11 cellular contexts compared by ENCODE assay signal in the genomic region with DNA sequence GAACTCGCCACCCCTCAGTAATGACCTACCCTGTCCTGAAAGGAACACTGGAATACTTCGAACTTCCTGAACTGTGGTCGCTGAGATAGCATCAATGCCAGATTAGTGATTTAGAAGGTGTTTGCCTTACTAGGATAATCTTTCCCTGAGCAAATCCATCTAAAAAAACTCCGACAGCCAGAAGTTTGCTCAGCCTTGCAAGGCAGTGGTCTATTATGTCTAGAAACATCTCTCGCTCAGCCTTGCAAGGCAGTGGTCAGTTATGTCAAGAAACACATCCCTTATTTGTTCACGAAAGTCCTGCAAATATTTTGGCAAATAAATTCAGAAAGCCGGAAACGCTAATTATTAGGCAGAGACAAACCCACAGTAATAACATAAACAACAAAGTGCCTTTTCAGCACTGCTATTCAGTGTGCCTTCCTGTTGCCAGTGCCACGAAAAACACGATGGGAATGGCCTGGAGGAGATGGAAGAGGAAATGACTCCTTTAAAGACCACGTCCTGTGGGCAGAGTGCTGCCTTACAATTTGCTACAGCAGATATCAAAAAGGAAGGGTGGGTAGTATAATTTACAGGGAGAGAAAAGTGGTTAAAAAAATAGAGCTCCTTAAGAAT.
DNase-seq lines count a peak whose midpoint lies in the region; ATAC-seq, FAIRE-seq and TF ChIP-seq lines count a peak whose summit lies in the region.
"Had no signal": no experiment of that assay in that cellular context is flagged by ENCODE, and none has a peak within 500 bp of the region (broad histone marks: within the 10 kb centered on the region; RNA-seq: fewer than 3 reads in every experiment).

No MANE protein-coding gene starts in this region.

- POLR2A ChIA-PET in activated CD8-positive, alpha-beta T cell treated with anti-CD3 and anti-CD28 coated beads, Interleukin-2, amount 10 ng/mL, durations not matched to agents 7 days and 5 days (lab: Charles Lee): no interaction called here
- POLR2A ChIA-PET in activated CD8-positive, alpha-beta T cell treated with anti-CD3 and anti-CD28 coated beads for 36 hours (lab: Charles Lee): no interaction called here

- no peak overlapping the region for H3K4me3 Mint-ChIP-seq in activated CD8-positive, alpha-beta T cell treated with anti-CD3 and anti-CD28 coated beads, Interleukin-2, amount 10 ng/mL, durations not matched to agents 7 days and 5 days
- H3K4me3 Mint-ChIP-seq in activated CD8-positive, alpha-beta T cell treated with anti-CD3 and anti-CD28 coated beads for 36 hours: no peak overlapping the region
- H3K4me3 Mint-ChIP-seq in activated CD4-positive, alpha-beta T cell treated with anti-CD3 and anti-CD28 coated beads, Interleukin-2, amount 10 ng/mL, durations not matched to agents 24 days and 14 days: no peak overlapping the region

- no peak for TF ChIP-seq POLR2A in uterus (IDR thresholded peaks at IDR 0.05)

- no peak for TF ChIP-seq CTCF in activated CD8-positive, alpha-beta T cell treated with anti-CD3 and anti-CD28 coated beads for 36 hours (IDR thresholded peaks at IDR 0.05)
- TF ChIP-seq CTCF in bronchial epithelial cell (IDR thresholded peaks at IDR 0.05; ENCODE audit: insufficient read depth, low read length, severe bottlenecking) (no peak), left lung (IDR thresholded peaks at IDR 0.05) (no peak), uterus (IDR thresholded peaks at IDR 0.05) (no peak), GM13977 (IDR thresholded peaks at IDR 0.05; ENCODE audit: extremely low read depth, insufficient read depth, missing control alignments) (no peak)

- H3K4me1 ChIP-seq in left lung (peaks cover 16 to 97% of the 10 kb centered on the region in 2 donors), uterus (no peaks in the 10 kb centered on the region)

- no peaks in the 10 kb centered on the region for H3K27me3 Mint-ChIP-seq in activated CD8-positive, alpha-beta T cell treated with anti-CD3 and anti-CD28 coated beads, Interleukin-2, amount 10 ng/mL, durations not matched to agents 7 days and 5 days (ENCODE audit: low read depth)
- no peaks in the 10 kb centered on the region for H3K27me3 Mint-ChIP-seq in activated CD8-positive, alpha-beta T cell treated with anti-CD3 and anti-CD28 coated beads for 36 hours
- H3K27me3 Mint-ChIP-seq in activated CD4-positive, alpha-beta T cell treated with anti-CD3 and anti-CD28 coated beads, Interleukin-2, amount 10 ng/mL, durations not matched to agents 24 days and 14 days: no peaks in the 10 kb centered on the region

- H3K36me3 Mint-ChIP-seq in activated CD8-positive, alpha-beta T cell treated with anti-CD3 and anti-CD28 coated beads, Interleukin-2, amount 10 ng/mL, durations not matched to agents 7 days and 5 days (ENCODE audit: low read depth): no peaks in the 10 kb centered on the region
- H3K36me3 Mint-ChIP-seq in activated CD8-positive, alpha-beta T cell treated with anti-CD3 and anti-CD28 coated beads for 36 hours (ENCODE audit: low read depth): no peaks in the 10 kb centered on the region
- peaks cover 2% of the 10 kb centered on the region for H3K36me3 Mint-ChIP-seq in activated CD4-positive, alpha-beta T cell treated with anti-CD3 and anti-CD28 coated beads, Interleukin-2, amount 10 ng/mL, durations not matched to agents 24 days and 14 days (ENCODE audit: low read depth)

- peak overlapping the region; percentile 40 for H3K27ac Mint-ChIP-seq in activated CD8-positive, alpha-beta T cell treated with anti-CD3 and anti-CD28 coated beads, Interleukin-2, amount 10 ng/mL, durations not matched to agents 7 days and 5 days
- no peak overlapping the region for H3K27ac Mint-ChIP-seq in activated CD8-positive, alpha-beta T cell treated with anti-CD3 and anti-CD28 coated beads for 36 hours
- no peak overlapping the region for H3K27ac Mint-ChIP-seq in activated CD4-positive, alpha-beta T cell treated with anti-CD3 and anti-CD28 coated beads, Interleukin-2, amount 10 ng/mL, durations not matched to agents 24 days and 14 days

- intact Hi-C loops in activated CD8-positive, alpha-beta T cell treated with anti-CD3 and anti-CD28 coated beads for 36 hours (cut with micrococcal nuclease): no loop called here
- intact Hi-C loops in left lung (cut with DNase I) (no loop called here), uterus (cut with DNase I; ENCODE audit: low total_unique reads) (no loop called here)
- intact Hi-C loops in activated CD4-positive, alpha-beta T cell treated with anti-CD3 and anti-CD28 coated beads, Interleukin-2, amount 10 ng/mL, durations not matched to agents 24 days and 14 days (cut with micrococcal nuclease): loop anchor here (10.0 kb wide), 1 partner anchor 368 kb away; no protein-coding TSS in a partner anchor

- H3K36me3 ChIP-seq in bronchial epithelial cell (ENCODE audit: control insufficient read depth, insufficient read depth, low read length): no peaks in the 10 kb centered on the region
- H3K36me3 ChIP-seq in left lung: no peaks in the 10 kb centered on the region
- no peaks in the 10 kb centered on the region for H3K36me3 ChIP-seq in uterus

- no peak for FAIRE-seq in bronchial epithelial cell (lab: Jason Lieb, UNC)
- FAIRE-seq: A204.1, frontal cortex had no signal

- H3K9me3 ChIP-seq in left lung (no peaks in the 10 kb centered on the region), uterus (no peaks in the 10 kb centered on the region)

- H3K4me1 Mint-ChIP-seq in activated CD8-positive, alpha-beta T cell treated with anti-CD3 and anti-CD28 coated beads, Interleukin-2, amount 10 ng/mL, durations not matched to agents 7 days and 5 days (ENCODE audit: low read depth): peaks cover 30% of the 10 kb centered on the region
- H3K4me1 Mint-ChIP-seq in activated CD8-positive, alpha-beta T cell treated with anti-CD3 and anti-CD28 coated beads for 36 hours (ENCODE audit: low read depth): peaks cover 28% of the 10 kb centered on the region
- H3K4me1 Mint-ChIP-seq in activated CD4-positive, alpha-beta T cell treated with anti-CD3 and anti-CD28 coated beads, Interleukin-2, amount 10 ng/mL, durations not matched to agents 24 days and 14 days: peaks cover 21% of the 10 kb centered on the region

- no peak overlapping the region for H3K4me3 ChIP-seq in bronchial epithelial cell (ENCODE audit: low read depth, low read length)
- H3K4me3 ChIP-seq in left lung: no peak overlapping the region
- no peak overlapping the region for H3K4me3 ChIP-seq in uterus

- H3K27me3 ChIP-seq in bronchial epithelial cell (ENCODE audit: control insufficient read depth, insufficient read depth, low read length) (no peaks in the 10 kb centered on the region), left lung (no peaks in the 10 kb centered on the region), uterus (no peaks in the 10 kb centered on the region)

- H3K27ac ChIP-seq in left lung (peak overlapping the region; percentile 45 to 47), uterus (peak overlapping the region; percentile 36 to 90)

- no peaks in the 10 kb centered on the region for H3K9me3 Mint-ChIP-seq in activated CD8-positive, alpha-beta T cell treated with anti-CD3 and anti-CD28 coated beads, Interleukin-2, amount 10 ng/mL, durations not matched to agents 7 days and 5 days (ENCODE audit: insufficient read depth)
- no peaks in the 10 kb centered on the region for H3K9me3 Mint-ChIP-seq in activated CD8-positive, alpha-beta T cell treated with anti-CD3 and anti-CD28 coated beads for 36 hours
- no peaks in the 10 kb centered on the region for H3K9me3 Mint-ChIP-seq in activated CD4-positive, alpha-beta T cell treated with anti-CD3 and anti-CD28 coated beads, Interleukin-2, amount 10 ng/mL, durations not matched to agents 24 days and 14 days

- in situ Hi-C loops in GM13977 (cut with MboI; ENCODE audit: low pct_unique_long_range_greater_than_20kb, low sequenced_read_pairs, unreplicated experiment): no loop called here

- DNase-seq in activated CD8-positive, alpha-beta T cell treated with anti-CD3 and anti-CD28 coated beads, Interleukin-2, amount 10 ng/mL, durations not matched to agents 7 days and 5 days: no peak
- DNase-seq in activated CD8-positive, alpha-beta T cell treated with anti-CD3 and anti-CD28 coated beads for 36 hours: no peak
- DNase-seq in bronchial epithelial cell (ENCODE audit: low read depth): peak; percentile 46
- DNase-seq in left lung: no peak
- DNase-seq in uterus: no peak
- no peak for DNase-seq in GM13977 (ENCODE audit: low spot score)
- DNase-seq in DMS153 treated with DMSO at 0.1 percent for 48 hours (lab: John Stamatoyannopoulos, UW; ENCODE audit: unreplicated experiment): no peak
- DNase-seq in activated CD4-positive, alpha-beta T cell treated with anti-CD3 and anti-CD28 coated beads, Interleukin-2, amount 10 ng/mL, durations not matched to agents 24 days and 14 days: no peak
- DNase-seq: activated CD4-positive, alpha-beta T cell treated with anti-CD3 and anti-CD28 coated beads for 4 hours had no signal

- CTCF ChIA-PET in activated CD8-positive, alpha-beta T cell treated with anti-CD3 and anti-CD28 coated beads, Interleukin-2, amount 10 ng/mL, durations not matched to agents 7 days and 5 days (lab: Charles Lee): interaction anchor here (1.2 to 2.0 kb wide), 4 partner anchors 8 to 193 kb away, joined by 4 to 7 read pairs (median 4); no protein-coding TSS in a partner anchor
- CTCF ChIA-PET in activated CD8-positive, alpha-beta T cell treated with anti-CD3 and anti-CD28 coated beads for 36 hours (lab: Charles Lee): interaction anchor here (2.1 to 2.7 kb wide), 2 partner anchors 189 to 390 kb away, joined by 7 read pairs; no protein-coding TSS in a partner anchor

- no peak for ATAC-seq in activated CD8-positive, alpha-beta T cell treated with anti-CD3 and anti-CD28 coated beads, Interleukin-2, amount 10 ng/mL, durations not matched to agents 7 days and 5 days
- no peak for ATAC-seq in activated CD8-positive, alpha-beta T cell treated with anti-CD3 and anti-CD28 coated beads for 36 hours
- no peak for ATAC-seq in left lung
